ENCODE assay signal across 15 cellular contexts in genomic region chr1:87812881-87813577, GRCh38.
DNase-seq lines count a peak whose midpoint lies in the region; ATAC-seq lines count a peak whose summit lies in the region.
"Had no signal": no experiment of that assay in that cellular context is flagged by ENCODE, and none has a peak within 500 bp of the region (broad histone marks: within the 10 kb centered on the region; RNA-seq: fewer than 3 reads in every experiment).

No MANE protein-coding gene starts in this region.

- H3K27me3 Mint-ChIP-seq in stimulated activated memory B cell treated with anti-CD40 and anti-IgM and Interleukin-4, amounts not matched to agents 10 μg/mL and 1 μg/mL and 100 μg/mL, for 72 hours: no peaks in the 10 kb centered on the region
- H3K27me3 Mint-ChIP-seq in activated T-helper 1 cell treated with anti-CD3 and anti-CD28 coated beads, Interleukin-12 subunit alpha, Interleukin-12 subunit beta, Interleukin-2, Interleukin-4 antibody, amounts not matched to agents 30 ng/mL and 10 ng/mL and 1 ng/mL, durations not matched to agents 14 hours and 24 hours and 36 hours (ENCODE audit: insufficient read depth): peaks cover 4% of the 10 kb centered on the region

- ATAC-seq in HG02642 (IDR thresholded peaks at IDR 0.05; ENCODE audit: poor library complexity, unreplicated experiment): peak; percentile 81
- peak; percentile 61 for ATAC-seq in HG03457 (IDR thresholded peaks at IDR 0.05; ENCODE audit: unreplicated experiment)
- ATAC-seq in stimulated activated memory B cell treated with anti-CD40 and anti-IgM and Interleukin-4, amounts not matched to agents 10 μg/mL and 1 μg/mL and 100 μg/mL, for 72 hours: peak; percentile 89
- ATAC-seq in esophagus mucosa: no peak

- H3K27ac Mint-ChIP-seq in stimulated activated memory B cell treated with anti-CD40 and anti-IgM and Interleukin-4, amounts not matched to agents 10 μg/mL and 1 μg/mL and 100 μg/mL, for 72 hours: peak overlapping the region; percentile 69
- no peak overlapping the region for H3K27ac Mint-ChIP-seq in activated T-helper 1 cell treated with anti-CD3 and anti-CD28 coated beads, Interleukin-12 subunit alpha, Interleukin-12 subunit beta, Interleukin-2, Interleukin-4 antibody, amounts not matched to agents 30 ng/mL and 10 ng/mL and 1 ng/mL, durations not matched to agents 14 hours and 24 hours and 36 hours

- intact Hi-C loops in activated T-helper 1 cell treated with anti-CD3 and anti-CD28 coated beads, Interleukin-12 subunit alpha, Interleukin-12 subunit beta, Interleukin-2, Interleukin-4 antibody, amounts not matched to agents 30 ng/mL and 10 ng/mL and 1 ng/mL, durations not matched to agents 14 hours and 24 hours and 36 hours (cut with micrococcal nuclease): no loop called here

- H3K4me1 Mint-ChIP-seq in stimulated activated memory B cell treated with anti-CD40 and anti-IgM and Interleukin-4, amounts not matched to agents 10 μg/mL and 1 μg/mL and 100 μg/mL, for 72 hours: peaks cover 23% of the 10 kb centered on the region
- no peaks in the 10 kb centered on the region for H3K4me1 Mint-ChIP-seq in activated T-helper 1 cell treated with anti-CD3 and anti-CD28 coated beads, Interleukin-12 subunit alpha, Interleukin-12 subunit beta, Interleukin-2, Interleukin-4 antibody, amounts not matched to agents 30 ng/mL and 10 ng/mL and 1 ng/mL, durations not matched to agents 14 hours and 24 hours and 36 hours (ENCODE audit: low read depth)

- peak; percentile 9 to 55 for DNase-seq in NOMO-1 (lab: John Stamatoyannopoulos, UW; ENCODE audit: unreplicated experiment in 2 of 2)
- DNase-seq in NOMO-1 treated with dmso at 0.1 percent for 144 hours (lab: John Stamatoyannopoulos, UW; ENCODE audit: unreplicated experiment): no peak
- no peak for DNase-seq in activated T-helper 1 cell treated with anti-CD3 and anti-CD28 coated beads, Interleukin-12 subunit alpha, Interleukin-12 subunit beta, Interleukin-2, Interleukin-4 antibody, amounts not matched to agents 30 ng/mL and 10 ng/mL and 1 ng/mL, durations not matched to agents 14 hours and 24 hours and 36 hours (ENCODE audit: low spot score)
- DNase-seq in SKM-1 (lab: John Stamatoyannopoulos, UW; ENCODE audit: unreplicated experiment): no peak
- DNase-seq: 8988T; central memory CD4-positive, alpha-beta T cell; DMS153; HCEC 1CT; MG63; stimulated activated CD4-positive, alpha-beta T cell treated with anti-CD3 and anti-CD28 coated beads, Interleukin-2, amount 100 ng/mL, for 48 hours; testis had no signal

- H3K4me3 Mint-ChIP-seq in stimulated activated memory B cell treated with anti-CD40 and anti-IgM and Interleukin-4, amounts not matched to agents 10 μg/mL and 1 μg/mL and 100 μg/mL, for 72 hours: no peak overlapping the region
- no peak overlapping the region for H3K4me3 Mint-ChIP-seq in activated T-helper 1 cell treated with anti-CD3 and anti-CD28 coated beads, Interleukin-12 subunit alpha, Interleukin-12 subunit beta, Interleukin-2, Interleukin-4 antibody, amounts not matched to agents 30 ng/mL and 10 ng/mL and 1 ng/mL, durations not matched to agents 14 hours and 24 hours and 36 hours

- no peaks in the 10 kb centered on the region for H3K36me3 Mint-ChIP-seq in stimulated activated memory B cell treated with anti-CD40 and anti-IgM and Interleukin-4, amounts not matched to agents 10 μg/mL and 1 μg/mL and 100 μg/mL, for 72 hours
- no peaks in the 10 kb centered on the region for H3K36me3 Mint-ChIP-seq in activated T-helper 1 cell treated with anti-CD3 and anti-CD28 coated beads, Interleukin-12 subunit alpha, Interleukin-12 subunit beta, Interleukin-2, Interleukin-4 antibody, amounts not matched to agents 30 ng/mL and 10 ng/mL and 1 ng/mL, durations not matched to agents 14 hours and 24 hours and 36 hours (ENCODE audit: low read depth)

- H3K9me3 Mint-ChIP-seq in stimulated activated memory B cell treated with anti-CD40 and anti-IgM and Interleukin-4, amounts not matched to agents 10 μg/mL and 1 μg/mL and 100 μg/mL, for 72 hours: peaks cover 7% of the 10 kb centered on the region
- H3K9me3 Mint-ChIP-seq in activated T-helper 1 cell treated with anti-CD3 and anti-CD28 coated beads, Interleukin-12 subunit alpha, Interleukin-12 subunit beta, Interleukin-2, Interleukin-4 antibody, amounts not matched to agents 30 ng/mL and 10 ng/mL and 1 ng/mL, durations not matched to agents 14 hours and 24 hours and 36 hours: no peaks in the 10 kb centered on the region

Comparison
In these comparisons a context has a peak if more than half of its experiments do, and no peak if none do; other contexts are left out.
1. DNase-seq: peak in NOMO-1 (2 of 2); none in NOMO-1 treated with dmso at 0.1 percent for 144 hours (single experiment), activated T-helper 1 cell treated with anti-CD3 and anti-CD28 coated beads, Interleukin-12 subunit alpha, Interleukin-12 subunit beta, Interleukin-2, Interleukin-4 antibody, amounts not matched to agents 30 ng/mL and 10 ng/mL and 1 ng/mL, durations not matched to agents 14 hours and 24 hours and 36 hours (single experiment) and SKM-1 (single experiment).